8 cellular contexts compared by ENCODE assay signal in genomic region chrX:50860518-50860917, GRCh38. TPM values are rescaled to one million over a fixed set of nuclear protein-coding genes. Genes with fewer than 3 reads are reported as not detected.
"Had no signal": no experiment of that assay in that cellular context is flagged by ENCODE, and none has a peak within 500 bp of the region (broad histone marks: within the 10 kb centered on the region; RNA-seq: fewer than 3 reads in every experiment).

No MANE protein-coding gene starts in this region.

- DNase-seq: H9, HCEC 1CT, IMR-90, KG1 had no signal

- H3K27ac Mint-ChIP-seq: GM23338, H9 had no signal

- ATAC-seq: GM23338, K562 had no signal

- H3K4me3 Mint-ChIP-seq: GM23338, H9 had no signal

- H3K4me3 ChIP-seq: GM23338, K562 had no signal

- H3K9me3 Mint-ChIP-seq: GM23338 had no signal

RNA-seq across cellular contexts. Expression of gene SHROOM4, which starts 46.5 kb away (rescaled TPM):
- total RNA-seq: K562 had no signal
- polyA plus RNA-seq: K562 had no signal

RNA-seq across cellular contexts. Expression of gene BMP15, which starts 50.0 kb away (rescaled TPM):
- total RNA-seq: GM23338, H1, H9, HT-29, IMR-90, K562 had no signal
- polyA plus RNA-seq: GM23338, H1, IMR-90, K562 had no signal
